8 cellular contexts compared by ENCODE assay signal in genomic region chr10:124722812-124723783, GRCh38. TPM values are rescaled to one million over a fixed set of nuclear protein-coding genes. Genes with fewer than 3 reads are reported as not detected.
DNase-seq lines count a peak whose midpoint lies in the region; ATAC-seq, FAIRE-seq and TF ChIP-seq lines count a peak whose summit lies in the region.

No MANE protein-coding gene starts in this region.

- no peaks in the 10 kb centered on the region for H3K27me3 Mint-ChIP-seq in activated naive CD4-positive, alpha-beta T cell treated with anti-CD3 and anti-CD28 coated beads, Interleukin-2, amount 50 U/mL, for 24 hours

- peak; percentile 79 for ATAC-seq in GM21723 (IDR thresholded peaks at IDR 0.05; ENCODE audit: unreplicated experiment)

- H3K4me1 Mint-ChIP-seq in activated naive CD4-positive, alpha-beta T cell treated with anti-CD3 and anti-CD28 coated beads, Interleukin-2, amount 50 U/mL, for 24 hours: peaks cover 94% of the 10 kb centered on the region

- H3K4me3 Mint-ChIP-seq in activated naive CD4-positive, alpha-beta T cell treated with anti-CD3 and anti-CD28 coated beads, Interleukin-2, amount 50 U/mL, for 24 hours: peak overlapping the region; percentile 63

- peak; percentile 57; the same call in 1 of the 2 replicates for TF ChIP-seq POLR2A in GM12891 (IDR thresholded peaks at IDR 0.05; ENCODE audit: low read depth, low read length)

- peak; percentile 89 for FAIRE-seq in GM12891 (lab: Jason Lieb, UNC)

- H3K4me1 ChIP-seq in liver (ENCODE audit: control insufficient read depth in 4 of 4, insufficient read depth in 4 of 4, low read length in 3 of 4): peaks cover 2 to 15% (median 11%) of the 10 kb centered on the region in 4 donors
- H3K4me1 ChIP-seq in subcutaneous abdominal adipose tissue (ENCODE audit: control insufficient read depth in 5 of 5, insufficient read depth in 5 of 5, low read length in 5 of 5): peaks cover 24 to 91% (median 88%) of the 10 kb centered on the region in 5 donors

- H3K27me3 ChIP-seq in liver (ENCODE audit: control insufficient read depth in 4 of 4, insufficient read depth in 4 of 4, low read length in 3 of 4) (no peaks in the 10 kb centered on the region), subcutaneous abdominal adipose tissue (ENCODE audit: control insufficient read depth in 5 of 5, insufficient read depth in 4 of 5, low read length in 5 of 5) (no peaks in the 10 kb centered on the region)

- peak overlapping the region; percentile 20 to 29 for H3K9ac ChIP-seq in liver (ENCODE audit: low read depth in 1 of 2, low read length in 2 of 2)
- peak overlapping the region in 4 of 5 donors; percentile 25 to 51 (median 40) for H3K9ac ChIP-seq in subcutaneous abdominal adipose tissue (ENCODE audit: low read length in 5 of 5)

- 64% methylated on average over 7 of the region's 7 CpGs for WGBS in liver

- H3K27ac Mint-ChIP-seq in activated naive CD4-positive, alpha-beta T cell treated with anti-CD3 and anti-CD28 coated beads, Interleukin-2, amount 50 U/mL, for 24 hours: peak overlapping the region; percentile 90

- TF ChIP-seq CTCF in liver (IDR thresholded peaks at IDR 0.05; ENCODE audit: low read depth, low read length, missing input control): no peak

- H3K4me3 ChIP-seq in liver (ENCODE audit: low read depth in 1 of 3, low read length in 3 of 3) (no peak overlapping the region), subcutaneous abdominal adipose tissue (ENCODE audit: low read depth in 1 of 5, low read length in 5 of 5) (peak overlapping the region in 2 of 5 donors; percentile 13 to 43)

- DNase-seq in GM12891 (ENCODE audit: insufficient read length, low spot score) (peak; percentile 69), Kasumi-1 (lab: John Stamatoyannopoulos, UW) (peak; percentile 76 to 80), NCI-H146 (lab: John Stamatoyannopoulos, UW) (no peak), RKO (ENCODE audit: low spot score) (no peak)

- H3K36me3 Mint-ChIP-seq in activated naive CD4-positive, alpha-beta T cell treated with anti-CD3 and anti-CD28 coated beads, Interleukin-2, amount 50 U/mL, for 24 hours: no peaks in the 10 kb centered on the region

- H3K9me3 ChIP-seq in liver (ENCODE audit: control insufficient read depth in 4 of 4, low read length in 3 of 4): no peaks in the 10 kb centered on the region
- no peaks in the 10 kb centered on the region for H3K9me3 ChIP-seq in subcutaneous abdominal adipose tissue (ENCODE audit: control insufficient read depth in 5 of 5, low read length in 5 of 5)

- H3K27ac ChIP-seq in liver (ENCODE audit: low read depth in 1 of 2, low read length in 2 of 2) (peak overlapping the region; percentile 61 to 64), subcutaneous abdominal adipose tissue (ENCODE audit: low read depth, low read length) (peak overlapping the region; percentile 83)

- H3K9me3 Mint-ChIP-seq in activated naive CD4-positive, alpha-beta T cell treated with anti-CD3 and anti-CD28 coated beads, Interleukin-2, amount 50 U/mL, for 24 hours: no peaks in the 10 kb centered on the region

- H3K36me3 ChIP-seq in liver (ENCODE audit: control insufficient read depth in 4 of 4, insufficient read depth in 3 of 4, low read depth in 1 of 4, low read length in 3 of 4) (no peaks in the 10 kb centered on the region), subcutaneous abdominal adipose tissue (ENCODE audit: control insufficient read depth in 5 of 5, insufficient read depth in 5 of 5, low read length in 5 of 5) (peaks cover 0 to 6% (median 0%) of the 10 kb centered on the region in 5 donors)

- TF ChIP-seq RAD21 in liver (IDR thresholded peaks at IDR 0.05): no peak

TF ChIP-seq in GM12891, 5 proteins besides CTCF, POLR2A, EP300 and RAD21:
- TF ChIP-seq SPI1 (IDR thresholded peaks at IDR 0.05; ENCODE audit: low read depth, low read length) (peak; percentile 56), TAF1 (IDR thresholded peaks at IDR 0.05; ENCODE audit: low read depth, low read length) (no peak), POLR2AphosphoS5 (IDR thresholded peaks at IDR 0.05; ENCODE audit: low read depth, low read length) (no peak), PAX5 (IDR thresholded peaks at IDR 0.05; ENCODE audit: insufficient read depth, low read length, severe bottlenecking) (peak; percentile 32)

TF ChIP-seq in liver, 16 proteins besides CTCF, POLR2A, EP300 and RAD21:
- TF ChIP-seq TAF1 (conservative IDR thresholded peaks at IDR 0.05) (no peak), FOXA2 (IDR thresholded peaks at IDR 0.05) (no peak), HNF4A (conservative IDR thresholded peaks at IDR 0.05) (no peak), YY1 (IDR thresholded peaks at IDR 0.05) (no peak), ATF3 (IDR thresholded peaks at IDR 0.05) (no peak), RXRA (IDR thresholded peaks at IDR 0.05) (no peak), NR2F2 (IDR thresholded peaks at IDR 0.05) (no peak), HNF4G (IDR thresholded peaks at IDR 0.05) (no peak), EGR1 (IDR thresholded peaks at IDR 0.05; ENCODE audit: low read depth in 2 of 2) (no peak), FOXA1 (IDR thresholded peaks at IDR 0.05) (no peak)
- TF ChIP-seq, protein P1, sequence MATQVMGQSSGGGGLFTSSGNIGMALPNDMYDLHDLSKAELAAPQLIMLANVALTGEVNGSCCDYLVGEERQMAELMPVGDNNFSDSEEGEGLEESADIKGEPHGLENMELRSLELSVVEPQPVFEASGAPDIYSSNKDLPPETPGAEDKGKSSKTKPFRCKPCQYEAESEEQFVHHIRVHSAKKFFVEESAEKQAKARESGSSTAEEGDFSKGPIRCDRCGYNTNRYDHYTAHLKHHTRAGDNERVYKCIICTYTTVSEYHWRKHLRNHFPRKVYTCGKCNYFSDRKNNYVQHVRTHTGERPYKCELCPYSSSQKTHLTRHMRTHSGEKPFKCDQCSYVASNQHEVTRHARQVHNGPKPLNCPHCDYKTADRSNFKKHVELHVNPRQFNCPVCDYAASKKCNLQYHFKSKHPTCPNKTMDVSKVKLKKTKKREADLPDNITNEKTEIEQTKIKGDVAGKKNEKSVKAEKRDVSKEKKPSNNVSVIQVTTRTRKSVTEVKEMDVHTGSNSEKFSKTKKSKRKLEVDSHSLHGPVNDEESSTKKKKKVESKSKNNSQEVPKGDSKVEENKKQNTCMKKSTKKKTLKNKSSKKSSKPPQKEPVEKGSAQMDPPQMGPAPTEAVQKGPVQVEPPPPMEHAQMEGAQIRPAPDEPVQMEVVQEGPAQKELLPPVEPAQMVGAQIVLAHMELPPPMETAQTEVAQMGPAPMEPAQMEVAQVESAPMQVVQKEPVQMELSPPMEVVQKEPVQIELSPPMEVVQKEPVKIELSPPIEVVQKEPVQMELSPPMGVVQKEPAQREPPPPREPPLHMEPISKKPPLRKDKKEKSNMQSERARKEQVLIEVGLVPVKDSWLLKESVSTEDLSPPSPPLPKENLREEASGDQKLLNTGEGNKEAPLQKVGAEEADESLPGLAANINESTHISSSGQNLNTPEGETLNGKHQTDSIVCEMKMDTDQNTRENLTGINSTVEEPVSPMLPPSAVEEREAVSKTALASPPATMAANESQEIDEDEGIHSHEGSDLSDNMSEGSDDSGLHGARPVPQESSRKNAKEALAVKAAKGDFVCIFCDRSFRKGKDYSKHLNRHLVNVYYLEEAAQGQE (IDR thresholded peaks at IDR 0.05): no peak
- TF ChIP-seq, protein P2, sequence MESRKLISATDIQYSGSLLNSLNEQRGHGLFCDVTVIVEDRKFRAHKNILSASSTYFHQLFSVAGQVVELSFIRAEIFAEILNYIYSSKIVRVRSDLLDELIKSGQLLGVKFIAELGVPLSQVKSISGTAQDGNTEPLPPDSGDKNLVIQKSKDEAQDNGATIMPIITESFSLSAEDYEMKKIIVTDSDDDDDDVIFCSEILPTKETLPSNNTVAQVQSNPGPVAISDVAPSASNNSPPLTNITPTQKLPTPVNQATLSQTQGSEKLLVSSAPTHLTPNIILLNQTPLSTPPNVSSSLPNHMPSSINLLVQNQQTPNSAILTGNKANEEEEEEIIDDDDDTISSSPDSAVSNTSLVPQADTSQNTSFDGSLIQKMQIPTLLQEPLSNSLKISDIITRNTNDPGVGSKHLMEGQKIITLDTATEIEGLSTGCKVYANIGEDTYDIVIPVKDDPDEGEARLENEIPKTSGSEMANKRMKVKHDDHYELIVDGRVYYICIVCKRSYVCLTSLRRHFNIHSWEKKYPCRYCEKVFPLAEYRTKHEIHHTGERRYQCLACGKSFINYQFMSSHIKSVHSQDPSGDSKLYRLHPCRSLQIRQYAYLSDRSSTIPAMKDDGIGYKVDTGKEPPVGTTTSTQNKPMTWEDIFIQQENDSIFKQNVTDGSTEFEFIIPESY (IDR thresholded peaks at IDR 0.05): no peak

RNA-seq across cellular contexts. Expression of gene FAM53B, which starts 21.1 kb away (rescaled TPM):
- 8.0 TPM for polyA plus RNA-seq in GM12891 (2012; ENCODE audit: low read depth, missing spikeins)
- 10 to 100 TPM; 10.2 to 24.0 TPM for total RNA-seq in liver
- polyA plus RNA-seq in liver: 1 to 10 TPM; 1.1 to 2.3 TPM

Comparison
In these comparisons a context has a peak if more than half of its experiments do, and no peak if none do; other contexts are left out.
1. DNase-seq: peak in GM12891 (single experiment) and Kasumi-1 (2 of 2); none in NCI-H146 (single experiment) and RKO (single experiment).